In genomic region chr4:98481167-98481566, GRCh38 we compare ENCODE assay signal across 19 cellular contexts.
A peak's percentile ranks its signal among the peaks of the same experiment; 100 is the strongest.
DNase-seq lines count a peak whose midpoint lies in the region; ATAC-seq, FAIRE-seq and TF ChIP-seq lines count a peak whose summit lies in the region.
"Had no signal": no experiment of that assay in that cellular context is flagged by ENCODE, and none has a peak within 500 bp of the region (broad histone marks: within the 10 kb centered on the region; RNA-seq: fewer than 3 reads in every experiment).

No MANE protein-coding gene starts in this region.

- TF ChIP-seq CTCF in activated CD8-positive, alpha-beta T cell treated with anti-CD3 and anti-CD28 coated beads for 36 hours (IDR thresholded peaks at IDR 0.05), result no peak
- no peak for TF ChIP-seq CTCF in kidney (IDR thresholded peaks at IDR 0.05; ENCODE audit: borderline replicate concordance, extremely low read depth, insufficient read depth)

- peaks cover 39% of the 10 kb centered on the region for H3K36me3 Mint-ChIP-seq in activated CD8-positive, alpha-beta T cell treated with anti-CD3 and anti-CD28 coated beads for 36 hours (ENCODE audit: low read depth)
- peaks cover 38% of the 10 kb centered on the region for H3K36me3 Mint-ChIP-seq in activated CD8-positive, alpha-beta T cell treated with anti-CD3 and anti-CD28 coated beads, Interleukin-2, amount 10 ng/mL, durations not matched to agents 7 days and 5 days (ENCODE audit: low read depth)
- peaks cover 34% of the 10 kb centered on the region for H3K36me3 Mint-ChIP-seq in activated T-helper 1 cell treated with anti-CD3 and anti-CD28 coated beads, Interleukin-12 subunit alpha, Interleukin-12 subunit beta, Interleukin-2, Interleukin-4 antibody, amounts not matched to agents 30 ng/mL and 10 ng/mL and 1 ng/mL, durations not matched to agents 14 hours and 24 hours and 36 hours (ENCODE audit: low read depth)

- 21 to 49% (median 45%) methylated on average over 3 of the region's 3 CpGs for WGBS in small intestine, 3 donors

- no peaks in the 10 kb centered on the region for H3K9me3 ChIP-seq in kidney (ENCODE audit: control insufficient read depth in 1 of 2, low read length in 2 of 2)
- no peaks in the 10 kb centered on the region for H3K9me3 ChIP-seq in small intestine (ENCODE audit: control insufficient read depth, low read depth)
- H3K9me3 ChIP-seq: prostate gland had no signal

- no peaks in the 10 kb centered on the region for H3K27me3 Mint-ChIP-seq in activated CD8-positive, alpha-beta T cell treated with anti-CD3 and anti-CD28 coated beads for 36 hours
- no peaks in the 10 kb centered on the region for H3K27me3 Mint-ChIP-seq in activated CD8-positive, alpha-beta T cell treated with anti-CD3 and anti-CD28 coated beads, Interleukin-2, amount 10 ng/mL, durations not matched to agents 7 days and 5 days (ENCODE audit: low read depth)
- H3K27me3 Mint-ChIP-seq in activated T-helper 1 cell treated with anti-CD3 and anti-CD28 coated beads, Interleukin-12 subunit alpha, Interleukin-12 subunit beta, Interleukin-2, Interleukin-4 antibody, amounts not matched to agents 30 ng/mL and 10 ng/mL and 1 ng/mL, durations not matched to agents 14 hours and 24 hours and 36 hours (ENCODE audit: insufficient read depth), result no peaks in the 10 kb centered on the region

- no peak overlapping the region for H3K4me3 Mint-ChIP-seq in activated CD8-positive, alpha-beta T cell treated with anti-CD3 and anti-CD28 coated beads for 36 hours
- no peak overlapping the region for H3K4me3 Mint-ChIP-seq in activated CD8-positive, alpha-beta T cell treated with anti-CD3 and anti-CD28 coated beads, Interleukin-2, amount 10 ng/mL, durations not matched to agents 7 days and 5 days
- H3K4me3 Mint-ChIP-seq in activated T-helper 1 cell treated with anti-CD3 and anti-CD28 coated beads, Interleukin-12 subunit alpha, Interleukin-12 subunit beta, Interleukin-2, Interleukin-4 antibody, amounts not matched to agents 30 ng/mL and 10 ng/mL and 1 ng/mL, durations not matched to agents 14 hours and 24 hours and 36 hours, result no peak overlapping the region
- H3K4me3 Mint-ChIP-seq: endodermal cell, immature natural killer cell, WTC11 had no signal

- H3K9me3 Mint-ChIP-seq in activated CD8-positive, alpha-beta T cell treated with anti-CD3 and anti-CD28 coated beads for 36 hours, result no peaks in the 10 kb centered on the region
- H3K9me3 Mint-ChIP-seq in activated CD8-positive, alpha-beta T cell treated with anti-CD3 and anti-CD28 coated beads, Interleukin-2, amount 10 ng/mL, durations not matched to agents 7 days and 5 days (ENCODE audit: insufficient read depth), result no peaks in the 10 kb centered on the region
- H3K9me3 Mint-ChIP-seq in activated T-helper 1 cell treated with anti-CD3 and anti-CD28 coated beads, Interleukin-12 subunit alpha, Interleukin-12 subunit beta, Interleukin-2, Interleukin-4 antibody, amounts not matched to agents 30 ng/mL and 10 ng/mL and 1 ng/mL, durations not matched to agents 14 hours and 24 hours and 36 hours, result no peaks in the 10 kb centered on the region
- H3K9me3 Mint-ChIP-seq: endodermal cell, immature natural killer cell, WTC11 had no signal

- H3K4me1 Mint-ChIP-seq in activated CD8-positive, alpha-beta T cell treated with anti-CD3 and anti-CD28 coated beads for 36 hours (ENCODE audit: low read depth), result peaks cover 66% of the 10 kb centered on the region
- peaks cover 28% of the 10 kb centered on the region for H3K4me1 Mint-ChIP-seq in activated CD8-positive, alpha-beta T cell treated with anti-CD3 and anti-CD28 coated beads, Interleukin-2, amount 10 ng/mL, durations not matched to agents 7 days and 5 days (ENCODE audit: low read depth)
- peaks cover 83% of the 10 kb centered on the region for H3K4me1 Mint-ChIP-seq in activated T-helper 1 cell treated with anti-CD3 and anti-CD28 coated beads, Interleukin-12 subunit alpha, Interleukin-12 subunit beta, Interleukin-2, Interleukin-4 antibody, amounts not matched to agents 30 ng/mL and 10 ng/mL and 1 ng/mL, durations not matched to agents 14 hours and 24 hours and 36 hours (ENCODE audit: low read depth)
- H3K4me1 Mint-ChIP-seq: immature natural killer cell had no signal

- no peak overlapping the region for H3K9ac ChIP-seq in kidney (ENCODE audit: low read length in 2 of 2)
- H3K9ac ChIP-seq: KMS-11 had no signal

- no peak for DNase-seq in activated CD8-positive, alpha-beta T cell treated with anti-CD3 and anti-CD28 coated beads for 36 hours
- DNase-seq in activated CD8-positive, alpha-beta T cell treated with anti-CD3 and anti-CD28 coated beads, Interleukin-2, amount 10 ng/mL, durations not matched to agents 7 days and 5 days, result no peak
- no peak for DNase-seq in activated T-helper 1 cell treated with anti-CD3 and anti-CD28 coated beads, Interleukin-12 subunit alpha, Interleukin-12 subunit beta, Interleukin-2, Interleukin-4 antibody, amounts not matched to agents 30 ng/mL and 10 ng/mL and 1 ng/mL, durations not matched to agents 14 hours and 24 hours and 36 hours (ENCODE audit: low spot score)
- peak; percentile 80 for DNase-seq in kidney
- DNase-seq in small intestine, result peak; percentile 13
- no peak for DNase-seq in MV-4-11 (lab: John Stamatoyannopoulos, UW)
- DNase-seq: activated naive CD4-positive, alpha-beta T cell treated with anti-CD3 and anti-CD28 coated beads, Interleukin-2, amount 50 U/mL, for 16 hours; endodermal cell; foreskin melanocyte; immature natural killer cell; NCI-H146; NCI-H526 treated with DMSO at 0.1 percent for 48 hours had no signal

- intact Hi-C loops in activated CD8-positive, alpha-beta T cell treated with anti-CD3 and anti-CD28 coated beads for 36 hours (cut with micrococcal nuclease), result loop anchor here (10.0 kb wide), 2 partner anchors 124 to 444 kb away; partner anchors contain the start of gene EIF4E
- intact Hi-C loops in activated T-helper 1 cell treated with anti-CD3 and anti-CD28 coated beads, Interleukin-12 subunit alpha, Interleukin-12 subunit beta, Interleukin-2, Interleukin-4 antibody, amounts not matched to agents 30 ng/mL and 10 ng/mL and 1 ng/mL, durations not matched to agents 14 hours and 24 hours and 36 hours (cut with micrococcal nuclease), result loop anchor here (5.0 to 10.0 kb wide), 2 partner anchors 516 to 1464 kb away; partner anchors contain the start of genes DNAJB14 and METAP1
- intact Hi-C loops in kidney (cut with DNase I), result no loop called here

- POLR2A ChIA-PET in activated CD8-positive, alpha-beta T cell treated with anti-CD3 and anti-CD28 coated beads for 36 hours (lab: Charles Lee), result interaction anchor here (1.2 to 2.0 kb wide), 2 partner anchors 13 to 16 kb away, joined by 3 to 5 read pairs; no protein-coding TSS in a partner anchor
- POLR2A ChIA-PET in activated CD8-positive, alpha-beta T cell treated with anti-CD3 and anti-CD28 coated beads, Interleukin-2, amount 10 ng/mL, durations not matched to agents 7 days and 5 days (lab: Charles Lee), result no interaction called here

- no peak for ATAC-seq in activated CD8-positive, alpha-beta T cell treated with anti-CD3 and anti-CD28 coated beads for 36 hours
- no peak for ATAC-seq in activated CD8-positive, alpha-beta T cell treated with anti-CD3 and anti-CD28 coated beads, Interleukin-2, amount 10 ng/mL, durations not matched to agents 7 days and 5 days
- no peak for ATAC-seq in GM21723 (IDR thresholded peaks at IDR 0.05; ENCODE audit: unreplicated experiment)
- no peak for ATAC-seq in GM18511 (IDR thresholded peaks at IDR 0.05; ENCODE audit: unreplicated experiment)
- ATAC-seq: Panc1, WTC11 had no signal

- no peaks in the 10 kb centered on the region for H3K4me1 ChIP-seq in kidney (ENCODE audit: control insufficient read depth in 1 of 2, insufficient read depth in 1 of 2, low read depth in 1 of 2, low read length in 2 of 2)
- H3K4me1 ChIP-seq in small intestine (ENCODE audit: control insufficient read depth in 2 of 2, insufficient read depth in 1 of 2, low read depth in 1 of 2, low read length in 1 of 2), result no peaks in the 10 kb centered on the region
- H3K4me1 ChIP-seq: prostate gland had no signal

- no peaks in the 10 kb centered on the region for H3K36me3 ChIP-seq in kidney (ENCODE audit: control insufficient read depth in 1 of 2, insufficient read depth in 2 of 2, low read length in 2 of 2)
- H3K36me3 ChIP-seq in small intestine (ENCODE audit: control insufficient read depth in 2 of 2, insufficient read depth in 2 of 2, low read length in 2 of 2), result no peaks in the 10 kb centered on the region
- H3K36me3 ChIP-seq: cardiac muscle cell, prostate gland had no signal

- H3K27ac Mint-ChIP-seq in activated CD8-positive, alpha-beta T cell treated with anti-CD3 and anti-CD28 coated beads for 36 hours, result peak overlapping the region; percentile 21
- no peak overlapping the region for H3K27ac Mint-ChIP-seq in activated CD8-positive, alpha-beta T cell treated with anti-CD3 and anti-CD28 coated beads, Interleukin-2, amount 10 ng/mL, durations not matched to agents 7 days and 5 days
- H3K27ac Mint-ChIP-seq in activated T-helper 1 cell treated with anti-CD3 and anti-CD28 coated beads, Interleukin-12 subunit alpha, Interleukin-12 subunit beta, Interleukin-2, Interleukin-4 antibody, amounts not matched to agents 30 ng/mL and 10 ng/mL and 1 ng/mL, durations not matched to agents 14 hours and 24 hours and 36 hours, result peak overlapping the region; percentile 98
- H3K27ac Mint-ChIP-seq: endodermal cell, WTC11 had no signal

- no peaks in the 10 kb centered on the region for H3K27me3 ChIP-seq in small intestine (ENCODE audit: control insufficient read depth in 2 of 2, insufficient read depth in 2 of 2, low read length in 2 of 2)
- H3K27me3 ChIP-seq: cardiac muscle cell had no signal

- H3K4me3 ChIP-seq in kidney (ENCODE audit: low read length in 2 of 2) (no peak overlapping the region), small intestine (ENCODE audit: low read depth in 1 of 2, low read length in 2 of 2) (no peak overlapping the region)
- H3K4me3 ChIP-seq: cardiac muscle cell, prostate gland had no signal

- CTCF ChIA-PET in activated CD8-positive, alpha-beta T cell treated with anti-CD3 and anti-CD28 coated beads for 36 hours (lab: Charles Lee), result interaction anchor here (1.0 to 3.7 kb wide), 4 partner anchors 13 to 448 kb away, joined by 4 to 20 read pairs (median 4); partner anchors contain the start of gene EIF4E
- CTCF ChIA-PET in activated CD8-positive, alpha-beta T cell treated with anti-CD3 and anti-CD28 coated beads, Interleukin-2, amount 10 ng/mL, durations not matched to agents 7 days and 5 days (lab: Charles Lee), result interaction anchor here (3.3 kb wide), 1 partner anchor 13 kb away, joined by 13 read pairs; no protein-coding TSS in a partner anchor

- FAIRE-seq in kidney (lab: Jason Lieb, UNC) (no peak), small intestine (lab: Jason Lieb, UNC) (no peak)

- H3K27ac ChIP-seq in kidney (ENCODE audit: low read depth in 2 of 2, low read length in 2 of 2) (no peak overlapping the region), small intestine (ENCODE audit: low read depth in 1 of 2, low read length in 1 of 2) (no peak overlapping the region)
- H3K27ac ChIP-seq: cardiac muscle cell, KMS-11, prostate gland had no signal

Comparison
In these comparisons a context has a peak if more than half of its experiments do, and no peak if none do; other contexts are left out.
1. DNase-seq: peak in kidney (single experiment) and small intestine (single experiment); none in activated CD8-positive, alpha-beta T cell treated with anti-CD3 and anti-CD28 coated beads for 36 hours (single experiment), activated CD8-positive, alpha-beta T cell treated with anti-CD3 and anti-CD28 coated beads, Interleukin-2, amount 10 ng/mL, durations not matched to agents 7 days and 5 days (single experiment), activated T-helper 1 cell treated with anti-CD3 and anti-CD28 coated beads, Interleukin-12 subunit alpha, Interleukin-12 subunit beta, Interleukin-2, Interleukin-4 antibody, amounts not matched to agents 30 ng/mL and 10 ng/mL and 1 ng/mL, durations not matched to agents 14 hours and 24 hours and 36 hours (single experiment) and MV-4-11 (single experiment).